Comparison of ENCODE assay signal across 8 cellular contexts in the genomic region with DNA sequence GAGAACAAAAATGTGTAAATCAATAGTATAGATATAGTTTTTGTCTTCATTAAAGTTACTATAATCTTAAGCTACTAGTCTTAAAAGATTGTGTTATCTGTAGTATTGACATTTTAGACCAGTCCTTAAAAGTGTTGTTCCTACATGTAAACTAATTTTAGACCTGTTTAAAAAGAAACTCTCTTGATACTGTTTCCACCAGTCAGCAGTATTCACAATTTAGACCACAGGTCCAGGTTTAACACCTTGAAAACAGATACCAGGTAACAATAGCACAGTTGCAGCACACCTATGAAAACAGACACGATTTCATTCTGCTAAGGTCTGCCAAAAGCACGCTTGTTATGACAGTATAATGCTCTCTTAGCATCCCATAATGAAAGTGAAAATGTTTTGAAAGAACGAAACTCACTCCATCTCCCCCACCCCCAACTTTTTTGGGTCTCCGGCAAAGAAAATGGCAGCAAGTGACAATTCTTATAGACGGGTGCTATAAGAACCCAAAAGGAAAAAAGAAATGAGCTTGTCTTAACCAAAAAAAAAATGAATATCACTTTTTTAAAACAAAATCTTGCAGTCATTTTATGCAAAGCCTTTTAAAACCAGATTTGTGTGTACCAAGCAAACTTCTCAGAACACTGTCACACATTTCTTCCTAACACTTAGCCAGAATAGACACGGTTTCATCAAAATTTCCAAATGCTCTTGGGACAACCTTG. TPM values are rescaled to one million over a fixed set of nuclear protein-coding genes. Genes with fewer than 3 reads are reported as not detected.
DNase-seq lines count a peak whose midpoint lies in the region; ATAC-seq and TF ChIP-seq lines count a peak whose summit lies in the region.

No MANE protein-coding gene starts in this region.

- H3K9me3 ChIP-seq in Caco-2: no peaks in the 10 kb centered on the region

- BruUV-seq in Caco-2 (replicated peaks; lab: Mats Ljungman, UMichigan): no TSS peak

- peaks cover 3% of the 10 kb centered on the region for H3K27me3 ChIP-seq in Caco-2 (replicated peaks; ENCODE audit: control insufficient read depth, insufficient read depth, low read length)

- TF ChIP-seq CTCF in Caco-2 (IDR thresholded peaks at IDR 0.05; ENCODE audit: insufficient read depth in 1 of 2, low read depth in 1 of 2, low read length in 1 of 2, severe bottlenecking in 1 of 2, unreplicated experiment in 1 of 2): no peak

- POLR2A ChIA-PET in Caco-2 (lab: Charles Lee): no interaction called here
- POLR2A ChIA-PET in naive thymus-derived CD8-positive, alpha-beta T cell (lab: Charles Lee): interaction anchor here (1.9 kb wide), 1 partner anchor 13 kb away, joined by 5 read pairs; no protein-coding TSS in a partner anchor

- peak overlapping the region; percentile 77 for H3K4me3 Mint-ChIP-seq in Caco-2 (ENCODE audit: unreplicated experiment)
- peak overlapping the region; percentile 87 for H3K4me3 Mint-ChIP-seq in activated T-helper 17 cell treated with anti-CD3 and anti-CD28 coated beads, Interleukin-2, amount 50 U/mL, for 72 hours
- H3K4me3 Mint-ChIP-seq in naive thymus-derived CD8-positive, alpha-beta T cell: peak overlapping the region; percentile 74 to 95 (median 93)

- intact Hi-C loops in Caco-2 (cut with micrococcal nuclease; ENCODE audit: unreplicated experiment): no loop called here

- ATAC-seq in HG02884 (IDR thresholded peaks at IDR 0.05; ENCODE audit: unreplicated experiment) (peak; percentile 35), left lobe of liver (no peak)
- peak; percentile 45 for ATAC-seq in activated T-helper 17 cell treated with anti-CD3 and anti-CD28 coated beads, Interleukin-2, amount 50 U/mL, for 72 hours (replicated peaks)
- peak; percentile 38 to 56 for ATAC-seq in naive thymus-derived CD8-positive, alpha-beta T cell

- H3K27ac Mint-ChIP-seq in Caco-2 (ENCODE audit: unreplicated experiment): no peak overlapping the region
- H3K27ac Mint-ChIP-seq in activated T-helper 17 cell treated with anti-CD3 and anti-CD28 coated beads, Interleukin-2, amount 50 U/mL, for 72 hours: peak overlapping the region; percentile 94
- peak overlapping the region; percentile 89 to 98 (median 96) for H3K27ac Mint-ChIP-seq in naive thymus-derived CD8-positive, alpha-beta T cell

- no peaks in the 10 kb centered on the region for H3K9me3 Mint-ChIP-seq in Caco-2 (ENCODE audit: unreplicated experiment)
- no peaks in the 10 kb centered on the region for H3K9me3 Mint-ChIP-seq in activated T-helper 17 cell treated with anti-CD3 and anti-CD28 coated beads, Interleukin-2, amount 50 U/mL, for 72 hours
- no peaks in the 10 kb centered on the region for H3K9me3 Mint-ChIP-seq in naive thymus-derived CD8-positive, alpha-beta T cell

- no peaks in the 10 kb centered on the region for H3K4me1 Mint-ChIP-seq in Caco-2 (ENCODE audit: low read depth, unreplicated experiment)
- H3K4me1 Mint-ChIP-seq in activated T-helper 17 cell treated with anti-CD3 and anti-CD28 coated beads, Interleukin-2, amount 50 U/mL, for 72 hours: peaks cover 57% of the 10 kb centered on the region
- H3K4me1 Mint-ChIP-seq in naive thymus-derived CD8-positive, alpha-beta T cell: peaks cover 47 to 78% (median 62%) of the 10 kb centered on the region in 4 donors

- no peaks in the 10 kb centered on the region for H3K36me3 ChIP-seq in Caco-2 (ENCODE audit: control insufficient read depth, insufficient read depth, low read length)

- no peaks in the 10 kb centered on the region for H3K36me3 Mint-ChIP-seq in Caco-2 (ENCODE audit: insufficient read depth, unreplicated experiment)
- peaks cover 9% of the 10 kb centered on the region for H3K36me3 Mint-ChIP-seq in activated T-helper 17 cell treated with anti-CD3 and anti-CD28 coated beads, Interleukin-2, amount 50 U/mL, for 72 hours (ENCODE audit: low read depth)
- H3K36me3 Mint-ChIP-seq in naive thymus-derived CD8-positive, alpha-beta T cell: peaks cover 0 to 14% (median 3%) of the 10 kb centered on the region in 3 donors

- peaks cover 40% of the 10 kb centered on the region for H3K27me3 Mint-ChIP-seq in Caco-2 (ENCODE audit: insufficient read depth, unreplicated experiment)
- H3K27me3 Mint-ChIP-seq in activated T-helper 17 cell treated with anti-CD3 and anti-CD28 coated beads, Interleukin-2, amount 50 U/mL, for 72 hours: no peaks in the 10 kb centered on the region
- no peaks in the 10 kb centered on the region for H3K27me3 Mint-ChIP-seq in naive thymus-derived CD8-positive, alpha-beta T cell

- DNase-seq in Caco-2 (no peak), HuH-7.5 (ENCODE audit: low spot score) (no peak), putamen (ENCODE audit: low spot score) (no peak), left lobe of liver (ENCODE audit: low spot score) (no peak), mesenteric fat pad (ENCODE audit: low spot score) (no peak)
- peak in 8 of 10 donors; percentile 30 to 79 (median 68) for DNase-seq in naive thymus-derived CD8-positive, alpha-beta T cell

- no peak overlapping the region for H3K4me3 ChIP-seq in Caco-2 (ENCODE audit: low read depth, low read length)

- H3K4me1 ChIP-seq in Caco-2: no peaks in the 10 kb centered on the region

- CTCF ChIA-PET in Caco-2 (lab: Charles Lee): no interaction called here

RNA-seq across cellular contexts. Expression of gene EIF4E3, which starts 1.6 kb away (rescaled TPM):
- total RNA-seq in Caco-2 (2022) (1.2 and 1.7 TPM in 2 replicates), left lobe of liver (7.6 TPM), mesenteric fat pad (34.9 TPM)
- 10 to 100 TPM; 25.3 to 27.4 TPM for total RNA-seq in activated T-helper 17 cell treated with anti-CD3 and anti-CD28 coated beads, Interleukin-2, amount 50 U/mL, for 72 hours
- 10 to 100 TPM; 37.8 to 38.2 TPM for total RNA-seq in naive thymus-derived CD8-positive, alpha-beta T cell
- polyA plus RNA-seq in naive thymus-derived CD8-positive, alpha-beta T cell: 10 to 100 TPM; 23.3 to 48.3 (median 32.1) TPM

RNA-seq across cellular contexts. Expression of gene GPR27, which starts 30.0 kb away (rescaled TPM):
- total RNA-seq in Caco-2 (2022) (0.32 and 0.39 TPM in 2 replicates), left lobe of liver (0.10 TPM), mesenteric fat pad (1.5 TPM)
- total RNA-seq in activated T-helper 17 cell treated with anti-CD3 and anti-CD28 coated beads, Interleukin-2, amount 50 U/mL, for 72 hours: 1 to 10 TPM in 1 of 2 donors, under 1 TPM in 1; 0.32 to 2.5 TPM
- under 1 TPM in 1 of 2 experiments, not detected in 1; 0.16 TPM for total RNA-seq in naive thymus-derived CD8-positive, alpha-beta T cell
- polyA plus RNA-seq in naive thymus-derived CD8-positive, alpha-beta T cell: under 1 TPM; 0.11 to 0.87 (median 0.18) TPM

Comparison
In these comparisons a context has a peak if more than half of its experiments do, and no peak if none do; other contexts are left out.
1. DNase-seq: peak in naive thymus-derived CD8-positive, alpha-beta T cell (8 of 10); none in Caco-2 (0 of 2), HuH-7.5 (single experiment), putamen (single experiment), left lobe of liver (single experiment) and mesenteric fat pad (single experiment).
2. Peak in every context shown above with its lines, with median percentiles within 50 percentile points of each other: H3K4me3 Mint-ChIP-seq.